In genomic region chr20:38730989-38731737, GRCh38 we compare ENCODE assay signal across 9 cellular contexts. TPM values are rescaled to one million over a fixed set of nuclear protein-coding genes. Genes with fewer than 3 reads are reported as not detected.
DNase-seq lines count a peak whose midpoint lies in the region; ATAC-seq and TF ChIP-seq lines count a peak whose summit lies in the region.
"Had no signal": no experiment of that assay in that cellular context is flagged by ENCODE, and none has a peak within 500 bp of the region (broad histone marks: within the 10 kb centered on the region; RNA-seq: fewer than 3 reads in every experiment).

No MANE protein-coding gene starts in this region.

- intact Hi-C loops in Caco-2 (cut with micrococcal nuclease; ENCODE audit: unreplicated experiment): loop anchor here (1.0 to 2.0 kb wide), 3 partner anchors 17 to 85 kb away; partner anchors contain the start of gene ACTR5

- WGBS in endodermal cell (ENCODE audit: insufficient coverage in 1 of 2, insufficient read length in 1 of 2), 2 experiments: 0 to 1% methylated on average over 13 to 36 of the region's 40 CpGs

- H3K36me3 ChIP-seq in Caco-2 (ENCODE audit: control insufficient read depth, insufficient read depth, low read length) (no peaks in the 10 kb centered on the region), endodermal cell (ENCODE audit: control insufficient read depth, insufficient read depth, low read length) (no peaks in the 10 kb centered on the region), mucosa of rectum (ENCODE audit: control insufficient read depth in 2 of 2, insufficient read depth in 2 of 2, low read length in 2 of 2) (no peaks in the 10 kb centered on the region)

- H3K4me3 Mint-ChIP-seq in Caco-2 (ENCODE audit: unreplicated experiment): peak overlapping the region; percentile 69
- H3K4me3 Mint-ChIP-seq in HFFc6: peak overlapping the region; percentile 44
- H3K4me3 Mint-ChIP-seq in endodermal cell: peak overlapping the region; percentile 43

- CTCF ChIA-PET in Caco-2 (lab: Charles Lee): interaction anchor here (0.6 to 2.3 kb wide), 4 partner anchors 73 to 1143 kb away, joined by 3 to 7 read pairs (median 4); no protein-coding TSS in a partner anchor

- peaks cover 17% of the 10 kb centered on the region for H3K4me1 ChIP-seq in Caco-2
- peaks cover 7% of the 10 kb centered on the region for H3K4me1 ChIP-seq in endodermal cell (ENCODE audit: control insufficient read depth, insufficient read depth, low read length)
- H3K4me1 ChIP-seq in mucosa of rectum (ENCODE audit: control insufficient read depth in 2 of 2, insufficient read depth in 2 of 2, low read length in 2 of 2): peaks cover 6 to 7% of the 10 kb centered on the region in 2 donors

- H3K27me3 ChIP-seq in Caco-2 (replicated peaks; ENCODE audit: control insufficient read depth, insufficient read depth, low read length): peaks cover 9% of the 10 kb centered on the region
- peaks cover 85% of the 10 kb centered on the region for H3K27me3 ChIP-seq in endodermal cell (ENCODE audit: control insufficient read depth, insufficient read depth, low read length, poor library complexity, severe bottlenecking)
- peaks cover 65 to 68% of the 10 kb centered on the region in 2 donors for H3K27me3 ChIP-seq in mucosa of rectum (ENCODE audit: control insufficient read depth in 2 of 2, insufficient read depth in 2 of 2, low read length in 2 of 2)

- H3K9me3 ChIP-seq in Caco-2 (peaks cover 2% of the 10 kb centered on the region; the same call in 1 of the 2 replicates), endodermal cell (ENCODE audit: control insufficient read depth, low read length) (no peaks in the 10 kb centered on the region), mucosa of rectum (ENCODE audit: control insufficient read depth in 2 of 2, low read length in 2 of 2) (no peaks in the 10 kb centered on the region)

- no peak for ATAC-seq in GM18505 (IDR thresholded peaks at IDR 0.05; ENCODE audit: unreplicated experiment)

- H3K27me3 Mint-ChIP-seq in Caco-2 (ENCODE audit: insufficient read depth, unreplicated experiment) (peaks cover 66% of the 10 kb centered on the region), HFFc6 (ENCODE audit: insufficient read depth) (peaks cover 73% of the 10 kb centered on the region), endodermal cell (ENCODE audit: insufficient read depth) (peaks cover 98% of the 10 kb centered on the region)

- POLR2A ChIA-PET in Caco-2 (lab: Charles Lee): no interaction called here

- H3K36me3 Mint-ChIP-seq in Caco-2 (ENCODE audit: insufficient read depth, unreplicated experiment): no peaks in the 10 kb centered on the region
- H3K36me3 Mint-ChIP-seq in HFFc6 (ENCODE audit: low read depth): peaks cover 11% of the 10 kb centered on the region
- no peaks in the 10 kb centered on the region for H3K36me3 Mint-ChIP-seq in endodermal cell (ENCODE audit: low read depth)

- H3K9me3 Mint-ChIP-seq in Caco-2 (ENCODE audit: unreplicated experiment) (no peaks in the 10 kb centered on the region), HFFc6 (peaks cover 13% of the 10 kb centered on the region; the same call in 1 of the 2 replicates), endodermal cell (peaks cover 5% of the 10 kb centered on the region)

- peak; percentile 91 to 93 for DNase-seq in Caco-2
- no peak for DNase-seq in HFFc6
- DNase-seq in NCI-H510A (lab: John Stamatoyannopoulos, UW): peak; percentile 65
- DNase-seq in activated CD8-positive, alpha-beta memory T cell treated with anti-CD3 and anti-CD28 coated beads for 24 hours: peak; percentile 92
- peak; percentile 97 for DNase-seq in endodermal cell
- peak; percentile 94 for DNase-seq in stimulated activated CD8-positive, alpha-beta memory T cell treated with anti-CD3 and anti-CD28 coated beads, Interleukin-4, amount 100 ng/mL, for 48 hours

- H3K9ac ChIP-seq in endodermal cell (ENCODE audit: extremely low read depth, low read length, poor library complexity, severe bottlenecking): no peak overlapping the region
- H3K9ac ChIP-seq in mucosa of rectum (ENCODE audit: low read depth in 1 of 2, low read length in 2 of 2): no peak overlapping the region

- H3K27ac Mint-ChIP-seq in Caco-2 (ENCODE audit: unreplicated experiment) (no peak overlapping the region), HFFc6 (no peak overlapping the region), endodermal cell (no peak overlapping the region)

- H3K4me3 ChIP-seq in Caco-2 (ENCODE audit: low read depth, low read length): peak overlapping the region; percentile 24
- H3K4me3 ChIP-seq in endodermal cell (ENCODE audit: low read length): peak overlapping the region; percentile 81
- H3K4me3 ChIP-seq in mucosa of rectum (ENCODE audit: low read length in 2 of 2): peak overlapping the region; percentile 29 to 46

- no TSS peak for BruUV-seq in Caco-2 (replicated peaks; lab: Mats Ljungman, UMichigan)

- H3K27ac ChIP-seq in endodermal cell (ENCODE audit: low read depth, low read length) (no peak overlapping the region), mucosa of rectum (ENCODE audit: low read depth in 2 of 2, low read length in 2 of 2) (no peak overlapping the region)

- peak; percentile 100 for TF ChIP-seq CTCF in Caco-2 (IDR thresholded peaks at IDR 0.05; ENCODE audit: insufficient read depth in 1 of 2, low read depth in 1 of 2, low read length in 1 of 2, severe bottlenecking in 1 of 2, unreplicated experiment in 1 of 2)
- peak; percentile 99 for TF ChIP-seq CTCF in HFFc6 (IDR thresholded peaks at IDR 0.05)
- TF ChIP-seq CTCF in endodermal cell (conservative IDR thresholded peaks at IDR 0.05): peak; percentile 100

- peaks cover 12% of the 10 kb centered on the region for H3K4me1 Mint-ChIP-seq in Caco-2 (ENCODE audit: low read depth, unreplicated experiment)
- no peaks in the 10 kb centered on the region; the same call in 1 of the 2 replicates for H3K4me1 Mint-ChIP-seq in HFFc6 (ENCODE audit: low read depth)
- peaks cover 30% of the 10 kb centered on the region for H3K4me1 Mint-ChIP-seq in endodermal cell

- TF ChIP-seq POLR2A in GM18505 (IDR thresholded peaks at IDR 0.05; ENCODE audit: borderline replicate concordance, extremely low read depth, insufficient read depth, insufficient read length): no peak

RNA-seq across cellular contexts. Expression of gene SLC32A1, which starts 6.9 kb away (rescaled TPM):
- total RNA-seq in Caco-2 (2022) (not detected in 2 replicates), endodermal cell (not detected)
- total RNA-seq in HFFc6 (2021; fragmentation: NEBNext Ultra II Directional; extraction: Animal tissue kit (Norgen Biotek cat#: 25700)): not detected
- polyA plus RNA-seq in endodermal cell (2013, experiment 1 of 2): 0.64 TPM
- polyA plus RNA-seq in endodermal cell (2013, experiment 2 of 2): 0.37 TPM
- total RNA-seq: dermis microvascular lymphatic vessel endothelial cell had no signal

RNA-seq across cellular contexts. Expression of gene ACTR5, which starts 17.1 kb away (rescaled TPM):
- total RNA-seq in Caco-2 (2022): 18.2 and 20.0 TPM in 2 replicates
- 1 to 10 TPM; 3.2 to 4.3 (median 3.8) TPM for total RNA-seq in HFFc6 (2021; fragmentation: NEBNext Ultra II Directional; extraction: Animal tissue kit (Norgen Biotek cat#: 25700))
- 10 to 100 TPM in 1 of 2 donors, 1 to 10 TPM in 1; 7.9 to 11.2 TPM for total RNA-seq in endodermal cell
- polyA plus RNA-seq in endodermal cell (2013, experiment 1 of 2): 11.4 TPM
- polyA plus RNA-seq in endodermal cell (2013, experiment 2 of 2): 10.0 TPM

Comparison
In these comparisons a context has a peak if more than half of its experiments do, and no peak if none do; other contexts are left out.
1. H3K4me3 ChIP-seq: peak in every context shown above with its lines; median percentile 81 in endodermal cell; 38 in mucosa of rectum; 24 in Caco-2.